Comparison of ENCODE assay signal across 1 cellular context in the genomic region with DNA sequence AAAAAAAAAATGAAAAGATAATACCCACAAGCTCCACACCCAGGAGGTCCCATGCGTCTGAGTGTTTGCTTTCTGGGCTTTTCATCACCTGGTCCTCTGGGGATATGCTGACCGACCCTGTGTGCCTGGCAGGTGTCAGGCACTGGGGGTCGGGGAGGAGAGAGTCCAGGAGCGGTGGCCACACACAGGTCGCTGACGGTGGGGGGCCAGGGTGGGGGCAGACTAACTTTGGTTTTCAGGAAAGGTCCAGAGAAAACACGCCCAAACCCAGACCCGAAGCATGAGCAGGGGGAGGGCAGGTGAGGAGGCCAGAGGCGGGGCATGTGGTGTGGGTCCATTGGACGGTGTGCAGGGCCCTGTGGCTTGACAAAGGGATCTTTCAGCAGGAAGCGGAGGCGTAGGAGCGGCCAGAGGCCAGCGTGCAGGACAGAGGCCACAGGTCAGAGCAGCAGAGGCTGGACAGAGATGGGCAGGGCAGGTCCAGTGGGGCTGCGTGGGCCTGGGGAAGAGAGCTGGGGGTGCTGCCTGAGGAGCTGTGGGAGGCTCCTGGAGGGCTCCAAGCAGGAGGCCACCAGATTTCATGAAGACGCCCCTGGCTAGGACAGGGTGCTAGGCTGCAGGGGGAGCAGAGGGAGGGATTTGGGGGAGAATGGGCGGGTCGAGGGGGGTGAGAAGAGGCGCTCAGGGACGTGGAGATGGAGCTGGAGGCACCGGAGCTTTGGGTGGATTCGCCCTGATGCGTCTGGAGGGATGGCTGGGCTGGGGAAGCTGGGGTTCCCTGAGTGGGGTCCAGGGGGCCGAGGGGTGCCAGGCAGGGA.
TF ChIP-seq lines count a peak whose summit lies in the region.

No MANE protein-coding gene starts in this region.

TF ChIP-seq in HepG2, 621 proteins besides CTCF, POLR2A, EP300 and RAD21 (continued from another document and continues in another):
- TF ChIP-seq, protein P1, sequence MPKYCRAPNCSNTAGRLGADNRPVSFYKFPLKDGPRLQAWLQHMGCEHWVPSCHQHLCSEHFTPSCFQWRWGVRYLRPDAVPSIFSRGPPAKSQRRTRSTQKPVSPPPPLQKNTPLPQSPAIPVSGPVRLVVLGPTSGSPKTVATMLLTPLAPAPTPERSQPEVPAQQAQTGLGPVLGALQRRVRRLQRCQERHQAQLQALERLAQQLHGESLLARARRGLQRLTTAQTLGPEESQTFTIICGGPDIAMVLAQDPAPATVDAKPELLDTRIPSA (CRISPR knock-in tag; IDR thresholded peaks at IDR 0.05; ENCODE audit: borderline replicate concordance) = no peak
- TF ChIP-seq ZNF17 (CRISPR knock-in tag; IDR thresholded peaks at IDR 0.05) (peak; percentile 74; the same call in 1 of the 2 replicates), ZNF331 (CRISPR knock-in tag; IDR thresholded peaks at IDR 0.05) (peak; percentile 74), SOX5 (CRISPR knock-in tag; IDR thresholded peaks at IDR 0.05; ENCODE audit: borderline replicate concordance) (peak; percentile 61; the same call in 1 of the 2 replicates), JUND (CRISPR knock-in tag; IDR thresholded peaks at IDR 0.05) (no peak; the same call in 1 of the 2 replicates), CREM (IDR thresholded peaks at IDR 0.05) (no peak), CREM (CRISPR knock-in tag; IDR thresholded peaks at IDR 0.05) (no peak), ZNF367 (CRISPR knock-in tag; IDR thresholded peaks at IDR 0.05; ENCODE audit: borderline replicate concordance) (no peak; the same call in 1 of the 2 replicates), RARG (CRISPR knock-in tag; IDR thresholded peaks at IDR 0.05; ENCODE audit: low read depth) (no peak), FOXA3 (CRISPR knock-in tag; IDR thresholded peaks at IDR 0.05) (peak; percentile 59; the same call in 1 of the 2 replicates), ZNF484 (CRISPR knock-in tag; IDR thresholded peaks at IDR 0.05; ENCODE audit: borderline replicate concordance, low read depth) (no peak), KAT8 (CRISPR knock-in tag; IDR thresholded peaks at IDR 0.05) (peak; percentile 55), ZNF20 (CRISPR knock-in tag; IDR thresholded peaks at IDR 0.05) (no peak), ZNF614 (CRISPR knock-in tag; IDR thresholded peaks at IDR 0.05; ENCODE audit: borderline replicate concordance) (no peak), MIER3 (CRISPR knock-in tag; IDR thresholded peaks at IDR 0.05; ENCODE audit: borderline replicate concordance) (no peak), FLYWCH1 (CRISPR knock-in tag; IDR thresholded peaks at IDR 0.05) (no peak), NFE2L2 (IDR thresholded peaks at IDR 0.05; ENCODE audit: low read length) (no peak), HNF4A (CRISPR knock-in tag; IDR thresholded peaks at IDR 0.05) (peak; percentile 77), SMYD3 (CRISPR knock-in tag; IDR thresholded peaks at IDR 0.05) (no peak)
- TF ChIP-seq, protein P2, sequence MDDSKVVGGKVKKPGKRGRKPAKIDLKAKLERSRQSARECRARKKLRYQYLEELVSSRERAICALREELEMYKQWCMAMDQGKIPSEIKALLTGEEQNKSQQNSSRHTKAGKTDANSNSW (CRISPR knock-in tag; IDR thresholded peaks at IDR 0.05; ENCODE audit: borderline replicate concordance) = 0 out of 2 replicates have a peak, but pooled peaks have one; percentile 15
- TF ChIP-seq, protein P3, sequence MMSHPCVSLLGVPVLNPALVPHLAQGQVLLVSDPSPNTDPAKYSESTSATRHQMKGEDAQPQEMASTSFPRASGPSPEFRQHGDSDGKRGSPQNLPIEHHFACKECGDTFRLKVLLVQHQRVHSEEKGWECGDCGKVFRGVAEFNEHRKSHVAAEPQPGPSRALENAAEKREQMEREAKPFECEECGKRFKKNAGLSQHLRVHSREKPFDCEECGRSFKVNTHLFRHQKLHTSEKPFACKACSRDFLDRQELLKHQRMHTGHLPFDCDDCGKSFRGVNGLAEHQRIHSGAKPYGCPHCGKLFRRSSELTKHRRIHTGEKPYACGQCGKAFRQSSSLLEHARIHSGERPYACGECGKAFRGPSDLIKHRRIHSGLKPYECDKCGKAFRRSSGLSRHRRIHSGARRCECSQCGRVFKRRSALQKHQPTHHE (CRISPR knock-in tag; IDR thresholded peaks at IDR 0.05; ENCODE audit: borderline replicate concordance) = peak; percentile 53; the same call in 1 of the 2 replicates
- TF ChIP-seq, protein P4, sequence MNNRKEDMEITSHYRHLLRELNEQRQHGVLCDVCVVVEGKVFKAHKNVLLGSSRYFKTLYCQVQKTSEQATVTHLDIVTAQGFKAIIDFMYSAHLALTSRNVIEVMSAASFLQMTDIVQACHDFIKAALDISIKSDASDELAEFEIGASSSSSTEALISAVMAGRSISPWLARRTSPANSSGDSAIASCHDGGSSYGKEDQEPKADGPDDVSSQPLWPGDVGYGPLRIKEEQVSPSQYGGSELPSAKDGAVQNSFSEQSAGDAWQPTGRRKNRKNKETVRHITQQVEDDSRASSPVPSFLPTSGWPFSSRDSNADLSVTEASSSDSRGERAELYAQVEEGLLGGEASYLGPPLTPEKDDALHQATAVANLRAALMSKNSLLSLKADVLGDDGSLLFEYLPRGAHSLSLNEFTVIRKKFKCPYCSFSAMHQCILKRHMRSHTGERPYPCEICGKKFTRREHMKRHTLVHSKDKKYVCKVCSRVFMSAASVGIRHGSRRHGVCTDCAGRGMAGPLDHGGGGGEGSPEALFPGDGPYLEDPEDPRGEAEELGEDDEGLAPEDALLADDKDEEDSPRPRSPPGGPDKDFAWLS (CRISPR knock-in tag; IDR thresholded peaks at IDR 0.05; ENCODE audit: borderline replicate concordance) = no peak
- TF ChIP-seq, protein P5, sequence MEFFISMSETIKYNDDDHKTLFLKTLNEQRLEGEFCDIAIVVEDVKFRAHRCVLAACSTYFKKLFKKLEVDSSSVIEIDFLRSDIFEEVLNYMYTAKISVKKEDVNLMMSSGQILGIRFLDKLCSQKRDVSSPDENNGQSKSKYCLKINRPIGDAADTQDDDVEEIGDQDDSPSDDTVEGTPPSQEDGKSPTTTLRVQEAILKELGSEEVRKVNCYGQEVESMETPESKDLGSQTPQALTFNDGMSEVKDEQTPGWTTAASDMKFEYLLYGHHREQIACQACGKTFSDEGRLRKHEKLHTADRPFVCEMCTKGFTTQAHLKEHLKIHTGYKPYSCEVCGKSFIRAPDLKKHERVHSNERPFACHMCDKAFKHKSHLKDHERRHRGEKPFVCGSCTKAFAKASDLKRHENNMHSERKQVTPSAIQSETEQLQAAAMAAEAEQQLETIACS (CRISPR knock-in tag; IDR thresholded peaks at IDR 0.05) = no peak
- TF ChIP-seq, protein P6, sequence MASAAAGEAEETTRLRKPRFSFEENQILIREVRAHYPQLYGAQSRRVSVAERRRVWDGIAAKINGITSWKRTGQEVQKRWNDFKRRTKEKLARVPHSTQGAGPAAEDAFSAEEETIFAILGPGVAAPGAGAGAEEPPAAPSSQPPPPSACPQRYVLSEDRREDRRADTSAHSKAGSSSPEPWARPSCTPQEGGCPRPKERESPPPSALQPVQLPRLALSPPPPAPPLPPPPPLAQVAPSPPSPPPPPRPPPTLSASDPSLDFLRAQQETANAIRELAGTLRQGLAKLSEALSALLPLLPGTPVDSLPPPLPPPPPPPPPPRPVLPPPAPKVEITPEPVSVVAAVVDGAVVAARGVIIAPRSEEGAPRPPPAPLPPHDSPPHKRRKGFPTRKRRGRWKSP (CRISPR knock-in tag; IDR thresholded peaks at IDR 0.05) = no peak
- TF ChIP-seq, protein P7, sequence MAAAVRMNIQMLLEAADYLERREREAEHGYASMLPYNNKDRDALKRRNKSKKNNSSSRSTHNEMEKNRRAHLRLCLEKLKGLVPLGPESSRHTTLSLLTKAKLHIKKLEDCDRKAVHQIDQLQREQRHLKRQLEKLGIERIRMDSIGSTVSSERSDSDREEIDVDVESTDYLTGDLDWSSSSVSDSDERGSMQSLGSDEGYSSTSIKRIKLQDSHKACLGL (CRISPR knock-in tag; IDR thresholded peaks at IDR 0.05) = peak; percentile 82
- TF ChIP-seq, protein P8, sequence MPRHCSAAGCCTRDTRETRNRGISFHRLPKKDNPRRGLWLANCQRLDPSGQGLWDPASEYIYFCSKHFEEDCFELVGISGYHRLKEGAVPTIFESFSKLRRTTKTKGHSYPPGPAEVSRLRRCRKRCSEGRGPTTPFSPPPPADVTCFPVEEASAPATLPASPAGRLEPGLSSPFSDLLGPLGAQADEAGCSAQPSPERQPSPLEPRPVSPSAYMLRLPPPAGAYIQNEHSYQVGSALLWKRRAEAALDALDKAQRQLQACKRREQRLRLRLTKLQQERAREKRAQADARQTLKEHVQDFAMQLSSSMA (CRISPR knock-in tag; IDR thresholded peaks at IDR 0.05) = peak; percentile 83; the same call in 1 of the 2 replicates
- TF ChIP-seq, protein P9, sequence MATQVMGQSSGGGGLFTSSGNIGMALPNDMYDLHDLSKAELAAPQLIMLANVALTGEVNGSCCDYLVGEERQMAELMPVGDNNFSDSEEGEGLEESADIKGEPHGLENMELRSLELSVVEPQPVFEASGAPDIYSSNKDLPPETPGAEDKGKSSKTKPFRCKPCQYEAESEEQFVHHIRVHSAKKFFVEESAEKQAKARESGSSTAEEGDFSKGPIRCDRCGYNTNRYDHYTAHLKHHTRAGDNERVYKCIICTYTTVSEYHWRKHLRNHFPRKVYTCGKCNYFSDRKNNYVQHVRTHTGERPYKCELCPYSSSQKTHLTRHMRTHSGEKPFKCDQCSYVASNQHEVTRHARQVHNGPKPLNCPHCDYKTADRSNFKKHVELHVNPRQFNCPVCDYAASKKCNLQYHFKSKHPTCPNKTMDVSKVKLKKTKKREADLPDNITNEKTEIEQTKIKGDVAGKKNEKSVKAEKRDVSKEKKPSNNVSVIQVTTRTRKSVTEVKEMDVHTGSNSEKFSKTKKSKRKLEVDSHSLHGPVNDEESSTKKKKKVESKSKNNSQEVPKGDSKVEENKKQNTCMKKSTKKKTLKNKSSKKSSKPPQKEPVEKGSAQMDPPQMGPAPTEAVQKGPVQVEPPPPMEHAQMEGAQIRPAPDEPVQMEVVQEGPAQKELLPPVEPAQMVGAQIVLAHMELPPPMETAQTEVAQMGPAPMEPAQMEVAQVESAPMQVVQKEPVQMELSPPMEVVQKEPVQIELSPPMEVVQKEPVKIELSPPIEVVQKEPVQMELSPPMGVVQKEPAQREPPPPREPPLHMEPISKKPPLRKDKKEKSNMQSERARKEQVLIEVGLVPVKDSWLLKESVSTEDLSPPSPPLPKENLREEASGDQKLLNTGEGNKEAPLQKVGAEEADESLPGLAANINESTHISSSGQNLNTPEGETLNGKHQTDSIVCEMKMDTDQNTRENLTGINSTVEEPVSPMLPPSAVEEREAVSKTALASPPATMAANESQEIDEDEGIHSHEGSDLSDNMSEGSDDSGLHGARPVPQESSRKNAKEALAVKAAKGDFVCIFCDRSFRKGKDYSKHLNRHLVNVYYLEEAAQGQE (IDR thresholded peaks at IDR 0.05; ENCODE audit: borderline replicate concordance in 1 of 2, low read depth in 1 of 2, low read length in 2 of 2) = no peak; a peak in 1 of 4 replicates
- TF ChIP-seq, protein P10, sequence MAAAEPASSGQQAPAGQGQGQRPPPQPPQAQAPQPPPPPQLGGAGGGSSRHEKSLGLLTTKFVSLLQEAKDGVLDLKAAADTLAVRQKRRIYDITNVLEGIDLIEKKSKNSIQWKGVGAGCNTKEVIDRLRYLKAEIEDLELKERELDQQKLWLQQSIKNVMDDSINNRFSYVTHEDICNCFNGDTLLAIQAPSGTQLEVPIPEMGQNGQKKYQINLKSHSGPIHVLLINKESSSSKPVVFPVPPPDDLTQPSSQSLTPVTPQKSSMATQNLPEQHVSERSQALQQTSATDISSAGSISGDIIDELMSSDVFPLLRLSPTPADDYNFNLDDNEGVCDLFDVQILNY (CRISPR knock-in tag; conservative IDR thresholded peaks at IDR 0.05) = no peak
- TF ChIP-seq, protein P11, sequence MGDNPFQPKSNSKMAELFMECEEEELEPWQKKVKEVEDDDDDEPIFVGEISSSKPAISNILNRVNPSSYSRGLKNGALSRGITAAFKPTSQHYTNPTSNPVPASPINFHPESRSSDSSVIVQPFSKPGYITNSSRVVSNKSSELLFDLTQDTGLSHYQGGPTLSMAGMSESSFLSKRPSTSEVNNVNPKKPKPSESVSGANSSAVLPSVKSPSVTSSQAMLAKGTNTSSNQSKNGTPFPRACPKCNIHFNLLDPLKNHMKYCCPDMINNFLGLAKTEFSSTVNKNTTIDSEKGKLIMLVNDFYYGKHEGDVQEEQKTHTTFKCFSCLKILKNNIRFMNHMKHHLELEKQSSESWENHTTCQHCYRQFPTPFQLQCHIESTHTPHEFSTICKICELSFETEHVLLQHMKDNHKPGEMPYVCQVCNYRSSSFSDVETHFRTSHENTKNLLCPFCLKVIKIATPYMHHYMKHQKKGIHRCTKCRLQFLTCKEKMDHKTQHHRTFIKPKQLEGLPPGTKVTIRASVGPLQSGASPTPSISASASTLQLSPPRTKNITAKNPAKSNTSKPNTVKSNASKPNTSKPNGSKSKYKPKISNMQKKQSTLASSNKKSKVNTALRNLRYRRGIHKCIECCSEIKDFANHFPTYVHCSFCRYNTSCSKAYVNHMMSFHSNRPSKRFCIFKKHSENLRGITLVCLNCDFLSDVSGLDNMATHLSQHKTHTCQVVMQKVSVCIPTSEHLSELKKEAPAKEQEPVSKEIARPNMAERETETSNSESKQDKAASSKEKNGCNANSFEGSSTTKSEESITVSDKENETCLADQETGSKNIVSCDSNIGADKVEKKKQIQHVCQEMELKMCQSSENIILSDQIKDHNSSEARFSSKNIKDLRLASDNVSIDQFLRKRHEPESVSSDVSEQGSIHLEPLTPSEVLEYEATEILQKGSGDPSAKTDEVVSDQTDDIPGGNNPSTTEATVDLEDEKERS (CRISPR knock-in tag; IDR thresholded peaks at IDR 0.05) = no peak
- TF ChIP-seq, protein P12, sequence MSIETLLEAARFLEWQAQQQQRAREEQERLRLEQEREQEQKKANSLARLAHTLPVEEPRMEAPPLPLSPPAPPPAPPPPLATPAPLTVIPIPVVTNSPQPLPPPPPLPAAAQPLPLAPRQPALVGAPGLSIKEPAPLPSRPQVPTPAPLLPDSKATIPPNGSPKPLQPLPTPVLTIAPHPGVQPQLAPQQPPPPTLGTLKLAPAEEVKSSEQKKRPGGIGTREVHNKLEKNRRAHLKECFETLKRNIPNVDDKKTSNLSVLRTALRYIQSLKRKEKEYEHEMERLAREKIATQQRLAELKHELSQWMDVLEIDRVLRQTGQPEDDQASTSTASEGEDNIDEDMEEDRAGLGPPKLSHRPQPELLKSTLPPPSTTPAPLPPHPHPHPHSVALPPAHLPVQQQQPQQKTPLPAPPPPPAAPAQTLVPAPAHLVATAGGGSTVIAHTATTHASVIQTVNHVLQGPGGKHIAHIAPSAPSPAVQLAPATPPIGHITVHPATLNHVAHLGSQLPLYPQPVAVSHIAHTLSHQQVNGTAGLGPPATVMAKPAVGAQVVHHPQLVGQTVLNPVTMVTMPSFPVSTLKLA (IDR thresholded peaks at IDR 0.05) = peak; percentile 46
- TF ChIP-seq, protein P13, sequence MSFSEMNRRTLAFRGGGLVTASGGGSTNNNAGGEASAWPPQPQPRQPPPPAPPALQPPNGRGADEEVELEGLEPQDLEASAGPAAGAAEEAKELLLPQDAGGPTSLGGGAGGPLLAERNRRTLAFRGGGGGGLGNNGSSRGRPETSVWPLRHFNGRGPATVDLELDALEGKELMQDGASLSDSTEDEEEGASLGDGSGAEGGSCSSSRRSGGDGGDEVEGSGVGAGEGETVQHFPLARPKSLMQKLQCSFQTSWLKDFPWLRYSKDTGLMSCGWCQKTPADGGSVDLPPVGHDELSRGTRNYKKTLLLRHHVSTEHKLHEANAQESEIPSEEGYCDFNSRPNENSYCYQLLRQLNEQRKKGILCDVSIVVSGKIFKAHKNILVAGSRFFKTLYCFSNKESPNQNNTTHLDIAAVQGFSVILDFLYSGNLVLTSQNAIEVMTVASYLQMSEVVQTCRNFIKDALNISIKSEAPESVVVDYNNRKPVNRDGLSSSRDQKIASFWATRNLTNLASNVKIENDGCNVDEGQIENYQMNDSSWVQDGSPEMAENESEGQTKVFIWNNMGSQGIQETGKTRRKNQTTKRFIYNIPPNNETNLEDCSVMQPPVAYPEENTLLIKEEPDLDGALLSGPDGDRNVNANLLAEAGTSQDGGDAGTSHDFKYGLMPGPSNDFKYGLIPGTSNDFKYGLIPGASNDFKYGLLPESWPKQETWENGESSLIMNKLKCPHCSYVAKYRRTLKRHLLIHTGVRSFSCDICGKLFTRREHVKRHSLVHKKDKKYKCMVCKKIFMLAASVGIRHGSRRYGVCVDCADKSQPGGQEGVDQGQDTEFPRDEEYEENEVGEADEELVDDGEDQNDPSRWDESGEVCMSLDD (CRISPR knock-in tag; IDR thresholded peaks at IDR 0.05; ENCODE audit: borderline replicate concordance) = no peak
